8 cellular contexts compared by ENCODE assay signal in the genomic region with DNA sequence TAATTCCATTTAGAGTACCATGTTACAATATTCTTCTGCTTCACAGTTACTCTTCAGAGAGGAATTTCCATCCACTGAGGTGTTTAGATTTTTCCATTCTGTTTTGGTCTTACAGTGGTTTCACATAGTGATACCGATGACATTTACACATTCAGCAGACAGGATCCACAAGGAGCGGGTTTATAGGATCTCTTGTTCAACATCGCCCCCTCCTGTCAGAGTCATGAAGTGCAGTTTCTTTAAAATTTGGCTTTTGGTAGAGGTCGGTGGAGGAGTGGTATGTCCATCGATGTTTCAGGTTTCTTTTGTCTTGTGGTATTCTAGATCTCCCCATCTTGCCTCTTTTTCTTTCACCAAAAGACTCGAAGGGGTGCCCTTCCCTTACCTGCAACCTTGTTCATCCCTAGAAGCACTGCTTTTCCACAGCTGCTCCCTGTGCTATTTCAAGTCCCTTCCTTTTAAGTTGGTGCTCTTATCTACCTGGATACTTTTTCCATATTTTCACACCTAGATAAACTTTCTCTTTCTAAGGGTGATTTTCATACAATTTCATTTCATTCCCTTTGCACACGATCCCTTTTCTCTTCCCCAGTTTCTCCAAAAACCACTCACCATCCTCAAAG.
DNase-seq lines count a peak whose midpoint lies in the region; ATAC-seq lines count a peak whose summit lies in the region.

No MANE protein-coding gene starts in this region.

- DNase-seq in NCI-H2227 (lab: John Stamatoyannopoulos, UW; ENCODE audit: unreplicated experiment): peak; percentile 0
- DNase-seq in NCI-H2227 treated with DMSO at 0.1 percent for 48 hours (lab: John Stamatoyannopoulos, UW): no peak
- DNase-seq in LHCN-M2 (ENCODE audit: low read depth): peak; percentile 66
- DNase-seq in RPMI7951 (ENCODE audit: low read depth): peak; percentile 63
- peak; percentile 59 to 77 for DNase-seq in T47D (ENCODE audit: low read depth in 1 of 2, low spot score in 1 of 2)
- peak; percentile 83 for DNase-seq in iPS-NIHi7 (ENCODE audit: extremely low spot score)
- peak; percentile 7 to 21 (median 15) for DNase-seq in stimulated activated CD4-positive, alpha-beta T cell treated with anti-CD3 and anti-CD28 coated beads, Interleukin-1b, Interleukin-23, amount 100 ng/mL, for 24 hours (ENCODE audit: low read depth in 4 of 4, low spot score in 1 of 4)

- ATAC-seq in HG03108 (IDR thresholded peaks at IDR 0.05; ENCODE audit: unreplicated experiment): no peak

- in situ Hi-C loops in T47D (cut with HindIII; ENCODE audit: low pct_unique_long_range_greater_than_20kb, low sequenced_read_pairs): no loop called here
